8 cellular contexts compared by ENCODE assay signal in the genomic region with DNA sequence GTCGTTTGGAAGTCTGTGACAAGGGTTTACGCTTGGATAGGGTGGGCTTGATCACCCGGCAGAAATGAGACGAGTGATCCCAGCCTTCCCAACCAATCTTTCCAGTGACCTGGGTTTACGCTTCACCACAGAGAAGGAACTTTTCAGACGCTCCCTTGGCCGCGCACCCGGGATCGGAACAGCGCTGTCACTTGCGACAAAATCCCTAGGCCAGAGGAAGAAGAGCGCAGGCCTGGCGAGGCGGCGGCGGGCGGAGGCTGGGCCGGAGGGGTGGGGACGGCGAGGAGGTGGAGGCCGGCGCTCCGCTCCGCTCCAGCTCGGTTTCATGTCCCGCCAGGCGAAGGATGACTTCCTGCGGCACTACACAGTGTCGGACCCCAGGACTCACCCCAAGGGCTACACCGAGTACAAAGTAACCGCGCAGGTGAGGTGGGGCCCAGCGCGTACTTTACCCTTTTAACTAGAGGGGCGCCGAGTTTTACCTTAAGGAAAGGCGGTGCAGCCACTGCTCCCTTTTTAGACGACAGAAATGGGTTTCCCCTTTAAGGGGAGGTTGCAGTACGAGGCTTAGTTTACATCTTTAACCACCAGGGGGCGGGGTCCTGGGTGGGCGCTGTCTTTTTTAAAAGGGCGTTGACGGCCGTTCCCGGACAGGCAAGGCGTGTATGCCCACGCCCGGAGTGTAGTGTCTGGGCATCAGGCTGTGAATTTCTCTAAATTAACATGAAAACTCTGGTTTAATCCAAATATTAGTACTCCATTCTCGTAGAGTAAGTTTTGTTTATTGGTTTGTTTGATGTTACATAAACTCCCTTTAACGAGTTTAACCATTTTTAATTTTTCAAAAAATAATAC. TPM values are rescaled to one million over a fixed set of nuclear protein-coding genes. Genes with fewer than 3 reads are reported as not detected.
DNase-seq lines count a peak whose midpoint lies in the region; ATAC-seq and TF ChIP-seq lines count a peak whose summit lies in the region.

Gene SNX15 (plus strand): TSS at position 227 of the 855 bp plus-strand sequence. CDS start 99 bp downstream, at position 326.

- TF ChIP-seq CTCF in GM12864 (IDR thresholded peaks at IDR 0.05; ENCODE audit: low read depth, low read length, missing control alignments) (peak; percentile 36), ovary (IDR thresholded peaks at IDR 0.05) (peak; percentile 74 to 84 (median 74)), thyroid gland (IDR thresholded peaks at IDR 0.05) (peak; percentile 45 to 90 (median 56))

- intact Hi-C loops in head of caudate nucleus (cut with DNase I), result loop anchor here (2.0 kb wide), 1 partner anchor 111 kb away; the partner anchor contains the start of gene ATG2A
- intact Hi-C loops in ovary (cut with DNase I), result loop anchor here in 1 of 4 donors (5.0 kb wide), 1 partner anchor 70 kb away; the partner anchor contains the start of gene VPS51
- intact Hi-C loops in thyroid gland (cut with DNase I), result loop anchor here (5.0 to 10.0 kb wide), 2 partner anchors 105 to 183 kb away; partner anchors contain the start of genes CDC42BPG and PPP2R5B

- ATAC-seq in HG02623 (IDR thresholded peaks at IDR 0.05; ENCODE audit: unreplicated experiment), result peak; percentile 78

- H3K27me3 ChIP-seq in ovary, result no peaks in the 10 kb centered on the region
- H3K27me3 ChIP-seq in thyroid gland, result no peaks in the 10 kb centered on the region

- peak within 1 kb of the TSS; percentile 72 for H3K27ac Mint-ChIP-seq in activated naive CD8-positive, alpha-beta T cell

- H3K27me3 Mint-ChIP-seq in activated naive CD8-positive, alpha-beta T cell, result no peaks in the 10 kb centered on the region

- peaks cover 17% of the 10 kb centered on the region for H3K4me1 Mint-ChIP-seq in activated naive CD8-positive, alpha-beta T cell (ENCODE audit: low read depth)

- H3K9me3 Mint-ChIP-seq in activated naive CD8-positive, alpha-beta T cell (ENCODE audit: low read depth), result no peaks in the 10 kb centered on the region

- TF ChIP-seq POLR2A in ovary (IDR thresholded peaks at IDR 0.05), result peak; percentile 68
- peak in 1 of 2 donors; percentile 78 for TF ChIP-seq POLR2A in thyroid gland (IDR thresholded peaks at IDR 0.05)

- peak; percentile 93 for DNase-seq in GM12864 (ENCODE audit: low read depth)
- DNase-seq in NCI-H1092 treated with DMSO at 0.1 percent for 48 hours (lab: John Stamatoyannopoulos, UW), result peak; percentile 99
- DNase-seq in SKM-1 (lab: John Stamatoyannopoulos, UW; ENCODE audit: unreplicated experiment), result peak; percentile 96
- peak; percentile 88 to 97 (median 95) for DNase-seq in head of caudate nucleus
- DNase-seq in ovary, result peak; percentile 89 to 94 (median 91)
- peak; percentile 92 to 94 for DNase-seq in thyroid gland

- no peaks in the 10 kb centered on the region for H3K36me3 Mint-ChIP-seq in activated naive CD8-positive, alpha-beta T cell

- H3K9me3 ChIP-seq in ovary (no peaks in the 10 kb centered on the region), thyroid gland (no peaks in the 10 kb centered on the region)

- TF ChIP-seq EP300 in ovary (IDR thresholded peaks at IDR 0.05), result no peak

- H3K4me3 ChIP-seq in GM12864 (ENCODE audit: low read depth, low read length) (peak within 1 kb of the TSS; percentile 54), ovary (peak within 1 kb of the TSS; percentile 77), thyroid gland (replicated peaks in 1 of 3) (peak within 1 kb of the TSS; percentile 42 to 53 (median 45))

- H3K27ac ChIP-seq in ovary, result peak within 1 kb of the TSS; percentile 56 to 77
- H3K27ac ChIP-seq in thyroid gland, result peak within 1 kb of the TSS; percentile 74 to 90 (median 90)

- H3K4me1 ChIP-seq in ovary (ENCODE audit: insufficient read depth) (peaks cover 2% of the 10 kb centered on the region), thyroid gland (peaks cover 8 to 12% of the 10 kb centered on the region in 2 donors)

- 1% methylated on average over 51 of the region's 51 CpGs for WGBS in ovary, 3 donors
- 1% methylated on average over 26 to 30 of the region's 51 CpGs for WGBS in thyroid gland, 2 donors

- H3K4me3 Mint-ChIP-seq in activated naive CD8-positive, alpha-beta T cell, result peak within 1 kb of the TSS; percentile 84

- H3K36me3 ChIP-seq in ovary (no peaks in the 10 kb centered on the region), thyroid gland (peaks cover 0 to 5% of the 10 kb centered on the region in 2 donors)

RNA-seq across cellular contexts. Expression of gene SNX15, which starts in this region (rescaled TPM):
- total RNA-seq in ovary (10 to 100 TPM; 10.2 to 30.5 (median 19.9) TPM), thyroid gland (10 to 100 TPM; 11.6 to 36.4 (median 19.2) TPM)
- 10 to 100 TPM; 15.0 to 23.8 TPM for polyA plus RNA-seq in ovary

Comparison
In these comparisons a context has a peak if more than half of its experiments do, and no peak if none do; other contexts are left out.
1. Peak in every context shown above with its lines: DNase-seq, ATAC-seq, H3K4me3 ChIP-seq and H3K27ac ChIP-seq.